In genomic region chr3:47781326-47781684, GRCh38 we compare ENCODE assay signal across 1 cellular context.
TF ChIP-seq lines count a peak whose summit lies in the region.

No MANE protein-coding gene starts in this region.

TF ChIP-seq in WTC11, 78 proteins besides CTCF, POLR2A, EP300 and RAD21 (continued from another document):
- TF ChIP-seq, protein P1, sequence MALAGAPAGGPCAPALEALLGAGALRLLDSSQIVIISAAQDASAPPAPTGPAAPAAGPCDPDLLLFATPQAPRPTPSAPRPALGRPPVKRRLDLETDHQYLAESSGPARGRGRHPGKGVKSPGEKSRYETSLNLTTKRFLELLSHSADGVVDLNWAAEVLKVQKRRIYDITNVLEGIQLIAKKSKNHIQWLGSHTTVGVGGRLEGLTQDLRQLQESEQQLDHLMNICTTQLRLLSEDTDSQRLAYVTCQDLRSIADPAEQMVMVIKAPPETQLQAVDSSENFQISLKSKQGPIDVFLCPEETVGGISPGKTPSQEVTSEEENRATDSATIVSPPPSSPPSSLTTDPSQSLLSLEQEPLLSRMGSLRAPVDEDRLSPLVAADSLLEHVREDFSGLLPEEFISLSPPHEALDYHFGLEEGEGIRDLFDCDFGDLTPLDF (CRISPR knock-in tag; IDR thresholded peaks at IDR 0.05) = no peak
- TF ChIP-seq ZNF121 (CRISPR knock-in tag; IDR thresholded peaks at IDR 0.05) (no peak), ZNF416 (CRISPR knock-in tag; IDR thresholded peaks at IDR 0.05) (peak; percentile 59; the same call in 1 of the 2 replicates), ZMAT4 (CRISPR knock-in tag; IDR thresholded peaks at IDR 0.05) (no peak), ATF2 (CRISPR knock-in tag; IDR thresholded peaks at IDR 0.05; ENCODE audit: borderline replicate concordance, low read depth) (no peak), NR1H2 (CRISPR knock-in tag; IDR thresholded peaks at IDR 0.05) (no peak), FOXK1 (CRISPR knock-in tag; IDR thresholded peaks at IDR 0.05) (peak; percentile 75; the same call in 1 of the 2 replicates), CREM (CRISPR knock-in tag; IDR thresholded peaks at IDR 0.05) (0 out of 2 replicates have a peak, but pooled peaks have one; percentile 22), SMAD3 (CRISPR knock-in tag; IDR thresholded peaks at IDR 0.05; ENCODE audit: borderline replicate concordance) (no peak), KAT7 (CRISPR knock-in tag; IDR thresholded peaks at IDR 0.05; ENCODE audit: borderline replicate concordance) (0 out of 2 replicates have a peak, but pooled peaks have one; percentile 45), FOXP1 (CRISPR knock-in tag; IDR thresholded peaks at IDR 0.05; ENCODE audit: borderline replicate concordance) (0 out of 2 replicates have a peak, but pooled peaks have one; percentile 59), CDX4 (CRISPR knock-in tag; IDR thresholded peaks at IDR 0.05; ENCODE audit: borderline replicate concordance) (no peak), NR3C1 (CRISPR knock-in tag; conservative IDR thresholded peaks at IDR 0.05; ENCODE audit: low read depth) (no peak), ZBTB21 (CRISPR knock-in tag; IDR thresholded peaks at IDR 0.05; ENCODE audit: borderline replicate concordance) (no peak), TCF7 (CRISPR knock-in tag; IDR thresholded peaks at IDR 0.05; ENCODE audit: low read depth) (no peak), ATF1 (CRISPR knock-in tag; IDR thresholded peaks at IDR 0.05) (no peak), EMX1 (CRISPR knock-in tag; IDR thresholded peaks at IDR 0.05) (no peak), JUN (CRISPR knock-in tag; IDR thresholded peaks at IDR 0.05) (no peak), AR (CRISPR knock-in tag; IDR thresholded peaks at IDR 0.05) (peak; percentile 10; the same call in 1 of the 2 replicates), GABPB1 (CRISPR knock-in tag; IDR thresholded peaks at IDR 0.05) (no peak), SOX15 (CRISPR knock-in tag; IDR thresholded peaks at IDR 0.05) (no peak)
- TF ChIP-seq, protein P2, sequence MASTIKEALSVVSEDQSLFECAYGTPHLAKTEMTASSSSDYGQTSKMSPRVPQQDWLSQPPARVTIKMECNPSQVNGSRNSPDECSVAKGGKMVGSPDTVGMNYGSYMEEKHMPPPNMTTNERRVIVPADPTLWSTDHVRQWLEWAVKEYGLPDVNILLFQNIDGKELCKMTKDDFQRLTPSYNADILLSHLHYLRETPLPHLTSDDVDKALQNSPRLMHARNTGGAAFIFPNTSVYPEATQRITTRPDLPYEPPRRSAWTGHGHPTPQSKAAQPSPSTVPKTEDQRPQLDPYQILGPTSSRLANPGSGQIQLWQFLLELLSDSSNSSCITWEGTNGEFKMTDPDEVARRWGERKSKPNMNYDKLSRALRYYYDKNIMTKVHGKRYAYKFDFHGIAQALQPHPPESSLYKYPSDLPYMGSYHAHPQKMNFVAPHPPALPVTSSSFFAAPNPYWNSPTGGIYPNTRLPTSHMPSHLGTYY (CRISPR knock-in tag; IDR thresholded peaks at IDR 0.05) = no peak
- TF ChIP-seq, protein P3, sequence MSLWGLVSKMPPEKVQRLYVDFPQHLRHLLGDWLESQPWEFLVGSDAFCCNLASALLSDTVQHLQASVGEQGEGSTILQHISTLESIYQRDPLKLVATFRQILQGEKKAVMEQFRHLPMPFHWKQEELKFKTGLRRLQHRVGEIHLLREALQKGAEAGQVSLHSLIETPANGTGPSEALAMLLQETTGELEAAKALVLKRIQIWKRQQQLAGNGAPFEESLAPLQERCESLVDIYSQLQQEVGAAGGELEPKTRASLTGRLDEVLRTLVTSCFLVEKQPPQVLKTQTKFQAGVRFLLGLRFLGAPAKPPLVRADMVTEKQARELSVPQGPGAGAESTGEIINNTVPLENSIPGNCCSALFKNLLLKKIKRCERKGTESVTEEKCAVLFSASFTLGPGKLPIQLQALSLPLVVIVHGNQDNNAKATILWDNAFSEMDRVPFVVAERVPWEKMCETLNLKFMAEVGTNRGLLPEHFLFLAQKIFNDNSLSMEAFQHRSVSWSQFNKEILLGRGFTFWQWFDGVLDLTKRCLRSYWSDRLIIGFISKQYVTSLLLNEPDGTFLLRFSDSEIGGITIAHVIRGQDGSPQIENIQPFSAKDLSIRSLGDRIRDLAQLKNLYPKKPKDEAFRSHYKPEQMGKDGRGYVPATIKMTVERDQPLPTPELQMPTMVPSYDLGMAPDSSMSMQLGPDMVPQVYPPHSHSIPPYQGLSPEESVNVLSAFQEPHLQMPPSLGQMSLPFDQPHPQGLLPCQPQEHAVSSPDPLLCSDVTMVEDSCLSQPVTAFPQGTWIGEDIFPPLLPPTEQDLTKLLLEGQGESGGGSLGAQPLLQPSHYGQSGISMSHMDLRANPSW (CRISPR knock-in tag; conservative IDR thresholded peaks at IDR 0.05; ENCODE audit: low read depth) = no peak
- TF ChIP-seq, protein P4, sequence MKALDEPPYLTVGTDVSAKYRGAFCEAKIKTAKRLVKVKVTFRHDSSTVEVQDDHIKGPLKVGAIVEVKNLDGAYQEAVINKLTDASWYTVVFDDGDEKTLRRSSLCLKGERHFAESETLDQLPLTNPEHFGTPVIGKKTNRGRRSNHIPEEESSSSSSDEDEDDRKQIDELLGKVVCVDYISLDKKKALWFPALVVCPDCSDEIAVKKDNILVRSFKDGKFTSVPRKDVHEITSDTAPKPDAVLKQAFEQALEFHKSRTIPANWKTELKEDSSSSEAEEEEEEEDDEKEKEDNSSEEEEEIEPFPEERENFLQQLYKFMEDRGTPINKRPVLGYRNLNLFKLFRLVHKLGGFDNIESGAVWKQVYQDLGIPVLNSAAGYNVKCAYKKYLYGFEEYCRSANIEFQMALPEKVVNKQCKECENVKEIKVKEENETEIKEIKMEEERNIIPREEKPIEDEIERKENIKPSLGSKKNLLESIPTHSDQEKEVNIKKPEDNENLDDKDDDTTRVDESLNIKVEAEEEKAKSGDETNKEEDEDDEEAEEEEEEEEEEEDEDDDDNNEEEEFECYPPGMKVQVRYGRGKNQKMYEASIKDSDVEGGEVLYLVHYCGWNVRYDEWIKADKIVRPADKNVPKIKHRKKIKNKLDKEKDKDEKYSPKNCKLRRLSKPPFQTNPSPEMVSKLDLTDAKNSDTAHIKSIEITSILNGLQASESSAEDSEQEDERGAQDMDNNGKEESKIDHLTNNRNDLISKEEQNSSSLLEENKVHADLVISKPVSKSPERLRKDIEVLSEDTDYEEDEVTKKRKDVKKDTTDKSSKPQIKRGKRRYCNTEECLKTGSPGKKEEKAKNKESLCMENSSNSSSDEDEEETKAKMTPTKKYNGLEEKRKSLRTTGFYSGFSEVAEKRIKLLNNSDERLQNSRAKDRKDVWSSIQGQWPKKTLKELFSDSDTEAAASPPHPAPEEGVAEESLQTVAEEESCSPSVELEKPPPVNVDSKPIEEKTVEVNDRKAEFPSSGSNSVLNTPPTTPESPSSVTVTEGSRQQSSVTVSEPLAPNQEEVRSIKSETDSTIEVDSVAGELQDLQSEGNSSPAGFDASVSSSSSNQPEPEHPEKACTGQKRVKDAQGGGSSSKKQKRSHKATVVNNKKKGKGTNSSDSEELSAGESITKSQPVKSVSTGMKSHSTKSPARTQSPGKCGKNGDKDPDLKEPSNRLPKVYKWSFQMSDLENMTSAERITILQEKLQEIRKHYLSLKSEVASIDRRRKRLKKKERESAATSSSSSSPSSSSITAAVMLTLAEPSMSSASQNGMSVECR (CRISPR knock-in tag; IDR thresholded peaks at IDR 0.05; ENCODE audit: borderline replicate concordance) = no peak
- TF ChIP-seq, protein P5, sequence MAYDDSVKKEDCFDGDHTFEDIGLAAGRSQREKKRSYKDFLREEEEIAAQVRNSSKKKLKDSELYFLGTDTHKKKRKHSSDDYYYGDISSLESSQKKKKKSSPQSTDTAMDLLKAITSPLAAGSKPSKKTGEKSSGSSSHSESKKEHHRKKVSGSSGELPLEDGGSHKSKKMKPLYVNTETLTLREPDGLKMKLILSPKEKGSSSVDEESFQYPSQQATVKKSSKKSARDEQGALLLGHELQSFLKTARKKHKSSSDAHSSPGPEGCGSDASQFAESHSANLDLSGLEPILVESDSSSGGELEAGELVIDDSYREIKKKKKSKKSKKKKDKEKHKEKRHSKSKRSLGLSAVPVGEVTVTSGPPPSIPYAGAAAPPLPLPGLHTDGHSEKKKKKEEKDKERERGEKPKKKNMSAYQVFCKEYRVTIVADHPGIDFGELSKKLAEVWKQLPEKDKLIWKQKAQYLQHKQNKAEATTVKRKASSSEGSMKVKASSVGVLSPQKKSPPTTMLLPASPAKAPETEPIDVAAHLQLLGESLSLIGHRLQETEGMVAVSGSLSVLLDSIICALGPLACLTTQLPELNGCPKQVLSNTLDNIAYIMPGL (CRISPR knock-in tag; IDR thresholded peaks at IDR 0.05) = no peak
- TF ChIP-seq, protein P6, sequence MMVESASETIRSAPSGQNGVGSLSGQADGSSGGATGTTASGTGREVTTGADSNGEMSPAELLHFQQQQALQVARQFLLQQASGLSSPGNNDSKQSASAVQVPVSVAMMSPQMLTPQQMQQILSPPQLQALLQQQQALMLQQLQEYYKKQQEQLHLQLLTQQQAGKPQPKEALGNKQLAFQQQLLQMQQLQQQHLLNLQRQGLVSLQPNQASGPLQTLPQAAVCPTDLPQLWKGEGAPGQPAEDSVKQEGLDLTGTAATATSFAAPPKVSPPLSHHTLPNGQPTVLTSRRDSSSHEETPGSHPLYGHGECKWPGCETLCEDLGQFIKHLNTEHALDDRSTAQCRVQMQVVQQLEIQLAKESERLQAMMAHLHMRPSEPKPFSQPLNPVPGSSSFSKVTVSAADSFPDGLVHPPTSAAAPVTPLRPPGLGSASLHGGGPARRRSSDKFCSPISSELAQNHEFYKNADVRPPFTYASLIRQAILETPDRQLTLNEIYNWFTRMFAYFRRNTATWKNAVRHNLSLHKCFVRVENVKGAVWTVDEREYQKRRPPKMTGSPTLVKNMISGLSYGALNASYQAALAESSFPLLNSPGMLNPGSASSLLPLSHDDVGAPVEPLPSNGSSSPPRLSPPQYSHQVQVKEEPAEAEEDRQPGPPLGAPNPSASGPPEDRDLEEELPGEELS (CRISPR knock-in tag; IDR thresholded peaks at IDR 0.05) = no peak
- TF ChIP-seq, protein P7, sequence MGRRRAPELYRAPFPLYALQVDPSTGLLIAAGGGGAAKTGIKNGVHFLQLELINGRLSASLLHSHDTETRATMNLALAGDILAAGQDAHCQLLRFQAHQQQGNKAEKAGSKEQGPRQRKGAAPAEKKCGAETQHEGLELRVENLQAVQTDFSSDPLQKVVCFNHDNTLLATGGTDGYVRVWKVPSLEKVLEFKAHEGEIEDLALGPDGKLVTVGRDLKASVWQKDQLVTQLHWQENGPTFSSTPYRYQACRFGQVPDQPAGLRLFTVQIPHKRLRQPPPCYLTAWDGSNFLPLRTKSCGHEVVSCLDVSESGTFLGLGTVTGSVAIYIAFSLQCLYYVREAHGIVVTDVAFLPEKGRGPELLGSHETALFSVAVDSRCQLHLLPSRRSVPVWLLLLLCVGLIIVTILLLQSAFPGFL (CRISPR knock-in tag; IDR thresholded peaks at IDR 0.05; ENCODE audit: borderline replicate concordance) = no peak
- TF ChIP-seq, protein P8, sequence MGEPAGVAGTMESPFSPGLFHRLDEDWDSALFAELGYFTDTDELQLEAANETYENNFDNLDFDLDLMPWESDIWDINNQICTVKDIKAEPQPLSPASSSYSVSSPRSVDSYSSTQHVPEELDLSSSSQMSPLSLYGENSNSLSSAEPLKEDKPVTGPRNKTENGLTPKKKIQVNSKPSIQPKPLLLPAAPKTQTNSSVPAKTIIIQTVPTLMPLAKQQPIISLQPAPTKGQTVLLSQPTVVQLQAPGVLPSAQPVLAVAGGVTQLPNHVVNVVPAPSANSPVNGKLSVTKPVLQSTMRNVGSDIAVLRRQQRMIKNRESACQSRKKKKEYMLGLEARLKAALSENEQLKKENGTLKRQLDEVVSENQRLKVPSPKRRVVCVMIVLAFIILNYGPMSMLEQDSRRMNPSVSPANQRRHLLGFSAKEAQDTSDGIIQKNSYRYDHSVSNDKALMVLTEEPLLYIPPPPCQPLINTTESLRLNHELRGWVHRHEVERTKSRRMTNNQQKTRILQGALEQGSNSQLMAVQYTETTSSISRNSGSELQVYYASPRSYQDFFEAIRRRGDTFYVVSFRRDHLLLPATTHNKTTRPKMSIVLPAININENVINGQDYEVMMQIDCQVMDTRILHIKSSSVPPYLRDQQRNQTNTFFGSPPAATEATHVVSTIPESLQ (CRISPR knock-in tag; IDR thresholded peaks at IDR 0.05) = no peak
- TF ChIP-seq, protein P9, sequence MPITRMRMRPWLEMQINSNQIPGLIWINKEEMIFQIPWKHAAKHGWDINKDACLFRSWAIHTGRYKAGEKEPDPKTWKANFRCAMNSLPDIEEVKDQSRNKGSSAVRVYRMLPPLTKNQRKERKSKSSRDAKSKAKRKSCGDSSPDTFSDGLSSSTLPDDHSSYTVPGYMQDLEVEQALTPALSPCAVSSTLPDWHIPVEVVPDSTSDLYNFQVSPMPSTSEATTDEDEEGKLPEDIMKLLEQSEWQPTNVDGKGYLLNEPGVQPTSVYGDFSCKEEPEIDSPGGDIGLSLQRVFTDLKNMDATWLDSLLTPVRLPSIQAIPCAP (CRISPR knock-in tag; IDR thresholded peaks at IDR 0.05) = no peak
